Comparison of ENCODE assay signal across 8 cellular contexts in the genomic region with DNA sequence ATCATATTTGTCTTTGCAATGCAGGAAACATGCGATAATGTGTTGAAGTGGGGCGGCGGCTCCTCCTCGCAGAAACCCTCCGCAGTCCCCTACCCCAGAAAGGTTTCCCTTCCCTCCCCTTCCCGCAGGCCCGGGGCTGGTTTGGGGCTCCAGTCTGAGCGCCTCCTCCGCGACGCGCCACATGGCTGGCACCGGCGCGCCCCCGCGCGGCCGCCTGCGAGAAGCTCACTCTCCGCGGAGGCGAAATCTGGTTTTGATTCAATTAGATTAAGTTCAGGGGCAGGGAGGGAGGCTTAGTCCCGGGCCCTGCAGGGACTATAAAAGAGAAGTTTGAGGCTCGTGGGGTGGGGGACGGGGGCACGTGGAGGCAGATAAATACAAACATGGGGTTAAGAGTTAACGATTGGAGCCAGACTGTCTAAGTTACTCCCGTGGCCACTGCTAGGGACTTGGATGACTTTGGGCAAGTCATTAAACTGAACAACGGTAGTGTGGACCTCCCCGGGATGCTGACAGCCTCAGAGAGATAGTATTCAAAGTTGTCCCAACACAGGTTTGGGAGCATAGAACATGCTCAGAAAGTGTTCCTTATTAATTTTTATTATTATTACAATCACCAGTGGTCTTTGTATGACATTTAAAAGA.
DNase-seq lines count a peak whose midpoint lies in the region; ATAC-seq, FAIRE-seq and TF ChIP-seq lines count a peak whose summit lies in the region.

No MANE protein-coding gene starts in this region.

- H3K4me1 ChIP-seq in HepG2 (ENCODE audit: insufficient read depth, low read length), result no peaks in the 10 kb centered on the region

- no peaks in the 10 kb centered on the region for H3K9me3 Mint-ChIP-seq in activated CD4-positive, alpha-beta T cell treated with anti-CD3 and anti-CD28 coated beads for 36 hours (ENCODE audit: low read depth)

- no peaks in the 10 kb centered on the region for H3K36me3 Mint-ChIP-seq in activated CD4-positive, alpha-beta T cell treated with anti-CD3 and anti-CD28 coated beads for 36 hours (ENCODE audit: low read depth)

- no peak overlapping the region for H2AFZ ChIP-seq in HepG2 (ENCODE audit: low read length)

- no peaks in the 10 kb centered on the region for H3K36me3 ChIP-seq in HepG2 (replicated peaks in 1 of 2; ENCODE audit: control insufficient read depth in 1 of 2, insufficient read depth in 2 of 2, low read length in 2 of 2)

- no peak overlapping the region for H3K4me2 ChIP-seq in HepG2 (ENCODE audit: low read depth, low read length)

- FAIRE-seq in HepG2 (lab: Jason Lieb, UNC), result no peak

- TF ChIP-seq CTCF in choroid plexus epithelial cell (conservative IDR thresholded peaks at IDR 0.05; ENCODE audit: low read depth, low read length) (peak; percentile 77), HepG2 (CRISPR knock-in tag; IDR thresholded peaks at IDR 0.05) (peak; percentile 86)

- intact Hi-C loops in activated CD4-positive, alpha-beta T cell treated with anti-CD3 and anti-CD28 coated beads for 36 hours (cut with DNase I, micrococcal nuclease), result loop anchor here (1.0 to 10.0 kb wide), 3 partner anchors 375 to 469 kb away; no protein-coding TSS in a partner anchor
- intact Hi-C loops in HepG2 (cut with micrococcal nuclease; ENCODE audit: unreplicated experiment), result loop anchor here (1.0 kb wide), 1 partner anchor 375 kb away; no protein-coding TSS in a partner anchor

- H3K9me3 ChIP-seq in HepG2 (ENCODE audit: low read length), result no peaks in the 10 kb centered on the region

- H3K27me3 ChIP-seq in HepG2 (ENCODE audit: control insufficient read depth in 1 of 2, insufficient read depth in 2 of 2, low read length in 2 of 2), result peaks cover 2 to 19% of the 10 kb centered on the region in 2 experiments; a peak in 3 of 5 replicates

- DNase-seq in DMS53 (lab: John Stamatoyannopoulos, UW) (peak; percentile 70), NCI-H1048 (lab: John Stamatoyannopoulos, UW) (peak; percentile 11), choroid plexus epithelial cell (ENCODE audit: low read depth) (peak; percentile 67), HepG2 (ENCODE audit: low spot score) (peak; percentile 18)
- peak; percentile 74 for DNase-seq in activated CD4-positive, alpha-beta T cell treated with anti-CD3 and anti-CD28 coated beads for 36 hours
- DNase-seq in stimulated activated CD4-positive, alpha-beta T cell treated with anti-CD3 and anti-CD28 coated beads, Interleukin-4, amount 100 ng/mL, for 4 hours, result peak; percentile 9 to 37

- H3K27ac ChIP-seq in HepG2 (ENCODE audit: extremely low read length, insufficient read depth, low read length), result no peak overlapping the region

- H3K27me3 Mint-ChIP-seq in activated CD4-positive, alpha-beta T cell treated with anti-CD3 and anti-CD28 coated beads for 36 hours, result peaks cover 26% of the 10 kb centered on the region

- no peaks in the 10 kb centered on the region for H3K4me1 Mint-ChIP-seq in activated CD4-positive, alpha-beta T cell treated with anti-CD3 and anti-CD28 coated beads for 36 hours

- TF ChIP-seq EP300 in HepG2 (IDR thresholded peaks at IDR 0.05; ENCODE audit: low read depth in 2 of 2, low read length in 2 of 2), result no peak
- TF ChIP-seq EP300 in HepG2 (CRISPR knock-in tag; IDR thresholded peaks at IDR 0.05; ENCODE audit: borderline replicate concordance), result no peak

- ATAC-seq in GM21576 (IDR thresholded peaks at IDR 0.05; ENCODE audit: unreplicated experiment) (peak; percentile 75), HepG2 (peak; percentile 93), HG02840 (IDR thresholded peaks at IDR 0.05; ENCODE audit: low FRiP score, unreplicated experiment) (no peak)
- peak; percentile 64 for ATAC-seq in activated CD4-positive, alpha-beta T cell treated with anti-CD3 and anti-CD28 coated beads for 36 hours

- BruUV-seq in HepG2 (replicated peaks; lab: Mats Ljungman, UMichigan), result no TSS peak

- in situ Hi-C loops in HepG2 (cut with HindIII; ENCODE audit: extremely low pct_ligation_motif_present, low pct_unique_long_range_greater_than_20kb), result no loop called here

- H3K4me3 Mint-ChIP-seq in activated CD4-positive, alpha-beta T cell treated with anti-CD3 and anti-CD28 coated beads for 36 hours, result no peak overlapping the region

- CTCF ChIA-PET in activated CD4-positive, alpha-beta T cell treated with anti-CD3 and anti-CD28 coated beads for 36 hours (lab: Charles Lee), result interaction anchor here (0.6 to 3.1 kb wide), 9 partner anchors 11 to 911 kb away, joined by 3 to 30 read pairs (median 3); no protein-coding TSS in a partner anchor
- CTCF ChIA-PET in HepG2 (lab: Yijun Ruan, JAX; ENCODE audit: low intra/inter-chr PET ratio, low total read pairs), result interaction anchor here (1.5 to 2.1 kb wide), 2 partner anchors 374 to 467 kb away, joined by 4 to 25 read pairs; no protein-coding TSS in a partner anchor

- no peak overlapping the region for H3K9ac ChIP-seq in HepG2 (ENCODE audit: insufficient read depth, low read depth, low read length)

- peak; percentile 52; the same call in 1 of the 2 replicates for TF ChIP-seq RAD21 in HepG2 (CRISPR knock-in tag; IDR thresholded peaks at IDR 0.05)

- POLR2A ChIA-PET in activated CD4-positive, alpha-beta T cell treated with anti-CD3 and anti-CD28 coated beads for 36 hours (lab: Charles Lee), result no interaction called here
- POLR2A ChIA-PET in HepG2 (lab: Yijun Ruan, JAX), result no interaction called here

- H3K79me2 ChIP-seq in HepG2 (ENCODE audit: insufficient read depth, low read length), result no peaks in the 10 kb centered on the region

- H3K4me3 ChIP-seq in choroid plexus epithelial cell (ENCODE audit: low read depth, low read length) (no peak overlapping the region), HepG2 (replicated peaks in 1 of 3; ENCODE audit: insufficient read depth in 1 of 3, low read depth in 2 of 3, low read length in 3 of 3) (no peak overlapping the region)

- H4K20me1 ChIP-seq in HepG2 (ENCODE audit: insufficient read depth, low read length), result no peaks in the 10 kb centered on the region

- no peak for TF ChIP-seq POLR2A in HepG2 (IDR thresholded peaks at IDR 0.05; ENCODE audit: insufficient read depth in 1 of 2, low read depth in 2 of 2, low read length in 2 of 2)

- no peak overlapping the region for H3K27ac Mint-ChIP-seq in activated CD4-positive, alpha-beta T cell treated with anti-CD3 and anti-CD28 coated beads for 36 hours

- WGBS in HepG2 (ENCODE audit: low lambda C conversion rate), result 1% methylated on average over 25 of the region's 31 CpGs

TF ChIP-seq in HepG2, 621 proteins besides CTCF, POLR2A, EP300 and RAD21 (continues in another document):
- TF ChIP-seq, protein P1, sequence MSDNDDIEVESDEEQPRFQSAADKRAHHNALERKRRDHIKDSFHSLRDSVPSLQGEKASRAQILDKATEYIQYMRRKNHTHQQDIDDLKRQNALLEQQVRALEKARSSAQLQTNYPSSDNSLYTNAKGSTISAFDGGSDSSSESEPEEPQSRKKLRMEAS (IDR thresholded peaks at IDR 0.05), result peak; percentile 34; the same call in 1 of the 2 replicates
- TF ChIP-seq, protein P2, sequence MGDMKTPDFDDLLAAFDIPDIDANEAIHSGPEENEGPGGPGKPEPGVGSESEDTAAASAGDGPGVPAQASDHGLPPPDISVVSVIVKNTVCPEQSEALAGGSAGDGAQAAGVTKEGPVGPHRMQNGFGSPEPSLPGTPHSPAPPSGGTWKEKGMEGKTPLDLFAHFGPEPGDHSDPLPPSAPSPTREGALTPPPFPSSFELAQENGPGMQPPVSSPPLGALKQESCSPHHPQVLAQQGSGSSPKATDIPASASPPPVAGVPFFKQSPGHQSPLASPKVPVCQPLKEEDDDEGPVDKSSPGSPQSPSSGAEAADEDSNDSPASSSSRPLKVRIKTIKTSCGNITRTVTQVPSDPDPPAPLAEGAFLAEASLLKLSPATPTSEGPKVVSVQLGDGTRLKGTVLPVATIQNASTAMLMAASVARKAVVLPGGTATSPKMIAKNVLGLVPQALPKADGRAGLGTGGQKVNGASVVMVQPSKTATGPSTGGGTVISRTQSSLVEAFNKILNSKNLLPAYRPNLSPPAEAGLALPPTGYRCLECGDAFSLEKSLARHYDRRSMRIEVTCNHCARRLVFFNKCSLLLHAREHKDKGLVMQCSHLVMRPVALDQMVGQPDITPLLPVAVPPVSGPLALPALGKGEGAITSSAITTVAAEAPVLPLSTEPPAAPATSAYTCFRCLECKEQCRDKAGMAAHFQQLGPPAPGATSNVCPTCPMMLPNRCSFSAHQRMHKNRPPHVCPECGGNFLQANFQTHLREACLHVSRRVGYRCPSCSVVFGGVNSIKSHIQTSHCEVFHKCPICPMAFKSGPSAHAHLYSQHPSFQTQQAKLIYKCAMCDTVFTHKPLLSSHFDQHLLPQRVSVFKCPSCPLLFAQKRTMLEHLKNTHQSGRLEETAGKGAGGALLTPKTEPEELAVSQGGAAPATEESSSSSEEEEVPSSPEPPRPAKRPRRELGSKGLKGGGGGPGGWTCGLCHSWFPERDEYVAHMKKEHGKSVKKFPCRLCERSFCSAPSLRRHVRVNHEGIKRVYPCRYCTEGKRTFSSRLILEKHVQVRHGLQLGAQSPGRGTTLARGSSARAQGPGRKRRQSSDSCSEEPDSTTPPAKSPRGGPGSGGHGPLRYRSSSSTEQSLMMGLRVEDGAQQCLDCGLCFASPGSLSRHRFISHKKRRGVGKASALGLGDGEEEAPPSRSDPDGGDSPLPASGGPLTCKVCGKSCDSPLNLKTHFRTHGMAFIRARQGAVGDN (CRISPR knock-in tag; IDR thresholded peaks at IDR 0.05), result peak; percentile 32
- TF ChIP-seq ZNF274 (CRISPR knock-in tag; IDR thresholded peaks at IDR 0.05) (0 out of 2 replicates have a peak, but pooled peaks have one; percentile 31), ZNF816 (CRISPR knock-in tag; IDR thresholded peaks at IDR 0.05; ENCODE audit: borderline replicate concordance) (no peak), ZNF501 (CRISPR knock-in tag; IDR thresholded peaks at IDR 0.05) (0 out of 2 replicates have a peak, but pooled peaks have one; percentile 28), ZNF350 (CRISPR knock-in tag; IDR thresholded peaks at IDR 0.05; ENCODE audit: borderline replicate concordance, low read depth) (no peak), STAG1 (CRISPR knock-in tag; IDR thresholded peaks at IDR 0.05) (peak; percentile 75), NFYB (CRISPR knock-in tag; IDR thresholded peaks at IDR 0.05) (no peak), ZNF782 (CRISPR knock-in tag; IDR thresholded peaks at IDR 0.05; ENCODE audit: borderline replicate concordance) (no peak), XRCC5 (optimal IDR thresholded peaks at IDR 0.05; ENCODE audit: low read length) (peak; percentile 51), RFX5 (IDR thresholded peaks at IDR 0.05; ENCODE audit: low read depth, low read length) (no peak), HNRNPK (IDR thresholded peaks at IDR 0.05; ENCODE audit: low read depth, low read length, poor library complexity, severe bottlenecking) (peak; percentile 39)

Comparison
In these comparisons a context has a peak if more than half of its experiments do, and no peak if none do; other contexts are left out.
1. DNase-seq: peak in every context shown above with its lines; median percentile 74 in activated CD4-positive, alpha-beta T cell treated with anti-CD3 and anti-CD28 coated beads for 36 hours; 70 in DMS53; 67 in choroid plexus epithelial cell; 23 in stimulated activated CD4-positive, alpha-beta T cell treated with anti-CD3 and anti-CD28 coated beads, Interleukin-4, amount 100 ng/mL, for 4 hours; 18 in HepG2; 11 in NCI-H1048.